9 cellular contexts compared by ENCODE assay signal in genomic region chr17:6752068-6752909, GRCh38. TPM values are rescaled to one million over a fixed set of nuclear protein-coding genes. Genes with fewer than 3 reads are reported as not detected.
DNase-seq lines count a peak whose midpoint lies in the region; ATAC-seq and TF ChIP-seq lines count a peak whose summit lies in the region.
"Had no signal": no experiment of that assay in that cellular context is flagged by ENCODE, and none has a peak within 500 bp of the region (broad histone marks: within the 10 kb centered on the region; RNA-seq: fewer than 3 reads in every experiment).

No MANE protein-coding gene starts in this region.

- peak overlapping the region; percentile 32; the same call in 1 of the 2 replicates for H3K9ac ChIP-seq in PC-3 (ENCODE audit: low read length)
- H3K9ac ChIP-seq in mesenchymal stem cell (ENCODE audit: low read length), result peak overlapping the region; percentile 87

- H3K9me3 ChIP-seq in PC-3 (ENCODE audit: low read length) (no peaks in the 10 kb centered on the region), mesenchymal stem cell (ENCODE audit: control insufficient read depth, low read length) (no peaks in the 10 kb centered on the region), upper lobe of right lung (no peaks in the 10 kb centered on the region)

- CTCF ChIA-PET in PC-3 (lab: Charles Lee), result no interaction called here

- H3K4me1 ChIP-seq in PC-3 (ENCODE audit: insufficient read depth, low read length) (peaks cover 21% of the 10 kb centered on the region), mesenchymal stem cell (ENCODE audit: control insufficient read depth, insufficient read depth, low read depth, low read length) (peaks cover 2% of the 10 kb centered on the region), upper lobe of right lung (peaks cover 39% of the 10 kb centered on the region)

- peak overlapping the region; percentile 75 to 80 for H3K4ac ChIP-seq in mesenchymal stem cell (ENCODE audit: low read depth in 1 of 2, low read length in 2 of 2)

- H3K18ac ChIP-seq in mesenchymal stem cell (ENCODE audit: low read depth in 1 of 2, low read length in 2 of 2), result peak overlapping the region; percentile 61 to 87

- H3K27ac ChIP-seq in PC-3 (ENCODE audit: low read length) (peak overlapping the region; percentile 80), mesenchymal stem cell (ENCODE audit: low read length, poor library complexity, severe bottlenecking) (peak overlapping the region; percentile 88), upper lobe of right lung (peak overlapping the region; percentile 83)

- no peak overlapping the region for H2BK15ac ChIP-seq in mesenchymal stem cell (ENCODE audit: low read depth, poor library complexity, severe bottlenecking)

- H2AK5ac ChIP-seq in mesenchymal stem cell (ENCODE audit: low read length, severe bottlenecking), result peak overlapping the region; percentile 47

- no peaks in the 10 kb centered on the region for H3K36me3 ChIP-seq in PC-3 (ENCODE audit: low read depth, low read length)
- H3K36me3 ChIP-seq in mesenchymal stem cell (ENCODE audit: control insufficient read depth in 1 of 2, insufficient read depth in 2 of 2, low read depth in 1 of 2, low read length in 2 of 2), result no peaks in the 10 kb centered on the region
- no peaks in the 10 kb centered on the region for H3K36me3 ChIP-seq in upper lobe of right lung

- POLR2A ChIA-PET in PC-3 (lab: Charles Lee; ENCODE audit: unreplicated experiment), result no interaction called here

- H3K23ac ChIP-seq in mesenchymal stem cell (ENCODE audit: low read length in 2 of 2), result no peak overlapping the region

- H3K27me3 ChIP-seq in PC-3 (ENCODE audit: low read length), result no peaks in the 10 kb centered on the region
- H3K27me3 ChIP-seq in mesenchymal stem cell (ENCODE audit: control insufficient read depth in 1 of 2, insufficient read depth in 1 of 2, low read length in 2 of 2), result no peaks in the 10 kb centered on the region
- no peaks in the 10 kb centered on the region for H3K27me3 ChIP-seq in upper lobe of right lung

- ATAC-seq in PC-3, result peak; percentile 73
- ATAC-seq in upper lobe of right lung, result peak; percentile 79
- ATAC-seq: left colon had no signal

- WGBS in mesenchymal stem cell, result 4% methylated on average over 5 of the region's 7 CpGs

- no peaks in the 10 kb centered on the region for H3K79me1 ChIP-seq in mesenchymal stem cell (replicated peaks; ENCODE audit: low read length, poor library complexity, severe bottlenecking)

- intact Hi-C loops in PC-3 (cut with micrococcal nuclease), result no loop called here
- intact Hi-C loops in upper lobe of right lung (cut with DNase I), result no loop called here

- no peaks in the 10 kb centered on the region for H3F3A ChIP-seq in PC-3 (ENCODE audit: low read length, unreplicated experiment)

- H2BK5ac ChIP-seq in mesenchymal stem cell (ENCODE audit: low read depth, low read length, poor library complexity, severe bottlenecking), result no peak overlapping the region

- H2AFZ ChIP-seq in PC-3 (ENCODE audit: low read length) (peak overlapping the region; percentile 52), mesenchymal stem cell (ENCODE audit: low read depth, low read length) (no peak overlapping the region)

- H4K20me1 ChIP-seq in PC-3 (ENCODE audit: low read length), result no peaks in the 10 kb centered on the region

- H3K4me3 ChIP-seq in PC-3 (ENCODE audit: low read length) (no peak overlapping the region), mesenchymal stem cell (ENCODE audit: insufficient read depth in 1 of 2, low read depth in 1 of 2, low read length in 2 of 2) (peak overlapping the region in 1 of 2 experiments; percentile 56), upper lobe of right lung (no peak overlapping the region)

- H3K79me2 ChIP-seq in PC-3 (ENCODE audit: low read length), result no peaks in the 10 kb centered on the region

- H3K9me2 ChIP-seq in PC-3 (replicated peaks; ENCODE audit: low read length), result no peaks in the 10 kb centered on the region

- DNase-seq in CMK (ENCODE audit: low read depth) (peak; percentile 71), PC-3 (peak; percentile 75), dedifferentiated amniotic fluid mesenchymal stem cell (ENCODE audit: extremely low spot score) (peak; percentile 97), mesenchymal stem cell (peak; percentile 100), upper lobe of right lung (no peak), NCI-H446 (lab: John Stamatoyannopoulos, UW) (no peak), NCI-H345 (lab: John Stamatoyannopoulos, UW) (no peak), DMS53 (lab: John Stamatoyannopoulos, UW) (no peak)

- peak overlapping the region; percentile 94 for H4K8ac ChIP-seq in mesenchymal stem cell (ENCODE audit: low read length)

- no TSS peak for BruUV-seq in PC-3 (replicated peaks; lab: Mats Ljungman, UMichigan)

- H4K91ac ChIP-seq in mesenchymal stem cell (ENCODE audit: low read length), result peak overlapping the region; percentile 85

- TF ChIP-seq CTCF in PC-3 (conservative IDR thresholded peaks at IDR 0.05; ENCODE audit: low read depth, low read length), result no peak
- TF ChIP-seq CTCF in upper lobe of right lung (IDR thresholded peaks at IDR 0.05), result no peak

- H3K4me2 ChIP-seq in PC-3 (ENCODE audit: low read length) (peak overlapping the region; percentile 52), mesenchymal stem cell (ENCODE audit: low read length, poor library complexity, severe bottlenecking) (no peak overlapping the region)

- H3K14ac ChIP-seq in mesenchymal stem cell (ENCODE audit: low read length in 2 of 2), result no peak overlapping the region

- H2BK120ac ChIP-seq in mesenchymal stem cell (ENCODE audit: low read depth, low read length), result peak overlapping the region; percentile 91

- H2BK12ac ChIP-seq in mesenchymal stem cell (ENCODE audit: low read length in 2 of 2), result peak overlapping the region; percentile 31 to 42

RNA-seq across cellular contexts. Expression of gene XAF1, which starts 3.6 kb away (rescaled TPM):
- total RNA-seq in PC-3 (2014; rRNA removed) (not detected in 2 replicates), upper lobe of right lung (89.0 TPM)
- polyA plus RNA-seq in mesenchymal stem cell (2013, experiment 1 of 2), result 10.4 TPM
- polyA plus RNA-seq in mesenchymal stem cell (2013, experiment 2 of 2), result 10.4 TPM

RNA-seq across cellular contexts. Expression of gene FBXO39, which starts 23.7 kb away (rescaled TPM):
- not detected in 2 replicates for total RNA-seq in PC-3 (2014; rRNA removed)
- polyA plus RNA-seq in mesenchymal stem cell (2013, experiment 1 of 2), result not detected
- polyA plus RNA-seq in mesenchymal stem cell (2013, experiment 2 of 2), result 0.05 TPM
- total RNA-seq in upper lobe of right lung, result 0.49 TPM

RNA-seq across cellular contexts. Expression of gene SLC13A5, which starts 39.1 kb away (rescaled TPM):
- total RNA-seq in PC-3 (2014; rRNA removed) (not detected in 2 replicates), upper lobe of right lung (not detected)
- polyA plus RNA-seq in mesenchymal stem cell (2013, experiment 1 of 2), result not detected
- polyA plus RNA-seq in mesenchymal stem cell (2013, experiment 2 of 2), result not detected
- total RNA-seq: left colon had no signal

Comparison
In these comparisons a context has a peak if more than half of its experiments do, and no peak if none do; other contexts are left out.
1. DNase-seq: peak in CMK (single experiment), PC-3 (single experiment), dedifferentiated amniotic fluid mesenchymal stem cell (single experiment) and mesenchymal stem cell (single experiment); none in upper lobe of right lung (single experiment), NCI-H446 (0 of 2), NCI-H345 (single experiment) and DMS53 (single experiment).
2. RNA of gene XAF1, which starts 3.6 kb away (total RNA-seq): 89.0 TPM in upper lobe of right lung (single experiment); not detected in PC-3; every median in the first group is over 10 times any median in the second.
3. Peak in every context shown above with its lines, with median percentiles within 50 percentile points of each other: H3K27ac ChIP-seq.